9 cellular contexts compared by ENCODE assay signal in genomic region chr11:65927904-65928397, GRCh38. TPM values are rescaled to one million over a fixed set of nuclear protein-coding genes. Genes with fewer than 3 reads are reported as not detected.
DNase-seq lines count a peak whose midpoint lies in the region; ATAC-seq and TF ChIP-seq lines count a peak whose summit lies in the region.
"Had no signal": no experiment of that assay in that cellular context is flagged by ENCODE, and none has a peak within 500 bp of the region (broad histone marks: within the 10 kb centered on the region; RNA-seq: fewer than 3 reads in every experiment).

No MANE protein-coding gene starts in this region.

- ATAC-seq in lower lobe of right lung (peak; percentile 73 to 75), GM18520 (IDR thresholded peaks at IDR 0.05; ENCODE audit: unreplicated experiment) (no peak)
- ATAC-seq in stimulated activated naive CD8-positive, alpha-beta T cell treated with anti-CD3 and anti-CD28 coated beads, Interleukin-15, amount 100 ng/mL, for 72 hours, result peak; percentile 90

- H3K27me3 Mint-ChIP-seq in stimulated activated naive CD8-positive, alpha-beta T cell treated with anti-CD3 and anti-CD28 coated beads, Interleukin-15, amount 100 ng/mL, for 72 hours, result no peaks in the 10 kb centered on the region
- H3K27me3 Mint-ChIP-seq in nephron progenitor cell (ENCODE audit: low read depth, poor library complexity), result peaks cover 3% of the 10 kb centered on the region

- peaks cover 8% of the 10 kb centered on the region for H3K36me3 ChIP-seq in lower lobe of right lung

- TF ChIP-seq CTCF in lower lobe of right lung (IDR thresholded peaks at IDR 0.05) (no peak), nephron progenitor cell (IDR thresholded peaks at IDR 0.05) (no peak)

- peaks cover 57% of the 10 kb centered on the region for H3K4me1 Mint-ChIP-seq in stimulated activated naive CD8-positive, alpha-beta T cell treated with anti-CD3 and anti-CD28 coated beads, Interleukin-15, amount 100 ng/mL, for 72 hours
- peaks cover 17% of the 10 kb centered on the region for H3K4me1 Mint-ChIP-seq in nephron progenitor cell

- H3K9me3 ChIP-seq in lower lobe of right lung, result no peaks in the 10 kb centered on the region

- peak overlapping the region; percentile 80 to 85 for H3K4me3 Mint-ChIP-seq in stimulated activated naive CD8-positive, alpha-beta T cell treated with anti-CD3 and anti-CD28 coated beads, Interleukin-15, amount 100 ng/mL, for 72 hours
- no peak overlapping the region for H3K4me3 Mint-ChIP-seq in nephron progenitor cell

- peak overlapping the region; percentile 32 for H3K4me3 ChIP-seq in lower lobe of right lung

- H3K36me3 Mint-ChIP-seq in nephron progenitor cell (ENCODE audit: low read depth), result peaks cover 6% of the 10 kb centered on the region

- no peaks in the 10 kb centered on the region for H3K9me3 Mint-ChIP-seq in stimulated activated naive CD8-positive, alpha-beta T cell treated with anti-CD3 and anti-CD28 coated beads, Interleukin-15, amount 100 ng/mL, for 72 hours
- no peaks in the 10 kb centered on the region for H3K9me3 Mint-ChIP-seq in nephron progenitor cell

- H3K4me1 ChIP-seq in lower lobe of right lung, result peaks cover 13% of the 10 kb centered on the region

- H3K27ac Mint-ChIP-seq in stimulated activated naive CD8-positive, alpha-beta T cell treated with anti-CD3 and anti-CD28 coated beads, Interleukin-15, amount 100 ng/mL, for 72 hours, result peak overlapping the region; percentile 91 to 97
- no peak overlapping the region for H3K27ac Mint-ChIP-seq in nephron progenitor cell

- H3K27me3 ChIP-seq in lower lobe of right lung (ENCODE audit: low read depth), result no peaks in the 10 kb centered on the region

- intact Hi-C loops in lower lobe of right lung (cut with DNase I), result no loop called here

- DNase-seq in SIG-M5 treated with dmso at 0.1 percent for 504 hours (lab: John Stamatoyannopoulos, UW; ENCODE audit: unreplicated experiment) (peak; percentile 83), SIG-M5 (lab: John Stamatoyannopoulos, UW) (no peak), NAMALWA (ENCODE audit: low spot score) (peak; percentile 85), activated T-cell treated with anti-CD3 and anti-CD28 coated beads for 48 hours (ENCODE audit: low read depth) (peak; percentile 63), lower lobe of right lung (peak; percentile 65), nephron progenitor cell (no peak)
- DNase-seq in stimulated activated naive CD8-positive, alpha-beta T cell treated with anti-CD3 and anti-CD28 coated beads, Interleukin-15, amount 100 ng/mL, for 72 hours, result peak; percentile 62 to 76

- H3K27ac ChIP-seq in lower lobe of right lung, result peak overlapping the region; percentile 66

RNA-seq across cellular contexts. Expression of gene DRAP1, which starts 8.7 kb away (rescaled TPM):
- 63.3 TPM for total RNA-seq in lower lobe of right lung

RNA-seq across cellular contexts. Expression of gene C11orf68, which starts 9.1 kb away (rescaled TPM):
- total RNA-seq in lower lobe of right lung, result 36.5 TPM

RNA-seq across cellular contexts. Expression of gene TSGA10IP, which starts 17.3 kb away (rescaled TPM):
- not detected for total RNA-seq in lower lobe of right lung
- total RNA-seq: temporal lobe had no signal

RNA-seq across cellular contexts. Expression of gene FOSL1, which starts 27.8 kb away (rescaled TPM):
- 2.2 TPM for total RNA-seq in lower lobe of right lung
- total RNA-seq: temporal lobe had no signal

RNA-seq across cellular contexts. Expression of gene SART1, which starts 33.6 kb away (rescaled TPM):
- 51.0 TPM for total RNA-seq in lower lobe of right lung

Comparison
In these comparisons a context has a peak if more than half of its experiments do, and no peak if none do; other contexts are left out.
1. DNase-seq: peak in SIG-M5 treated with dmso at 0.1 percent for 504 hours (single experiment), NAMALWA (single experiment), activated T-cell treated with anti-CD3 and anti-CD28 coated beads for 48 hours (single experiment), lower lobe of right lung (single experiment) and stimulated activated naive CD8-positive, alpha-beta T cell treated with anti-CD3 and anti-CD28 coated beads, Interleukin-15, amount 100 ng/mL, for 72 hours (2 of 2); none in SIG-M5 (single experiment) and nephron progenitor cell (single experiment).